ENCODE assay signal across 8 cellular contexts in the genomic region with DNA sequence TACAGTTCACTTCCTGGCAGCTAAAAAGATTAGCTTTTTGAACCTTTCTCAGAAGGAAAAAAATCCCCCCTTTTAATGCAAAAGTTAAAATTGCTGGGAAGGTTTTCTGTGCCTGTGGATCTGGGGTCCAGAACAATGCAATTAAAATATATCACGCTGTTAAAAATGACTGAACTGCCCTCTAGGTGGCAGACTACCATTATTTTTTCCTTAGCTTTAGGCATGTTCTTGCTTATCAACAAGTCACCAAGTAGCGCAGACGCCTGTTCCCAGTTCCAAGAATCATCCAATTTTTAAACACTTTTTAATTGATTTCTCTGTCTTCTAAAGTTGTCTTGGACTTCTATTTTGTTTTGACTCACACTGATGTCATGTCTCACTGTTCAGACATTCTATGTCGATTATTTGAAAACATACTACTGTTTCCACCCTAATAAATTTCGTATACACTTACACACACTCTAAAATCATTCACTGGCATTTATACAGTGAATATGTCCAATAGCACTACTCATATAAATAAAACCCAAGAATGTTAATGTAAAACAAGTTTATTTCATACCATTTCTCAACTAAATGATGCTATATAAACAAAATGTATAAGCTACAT.
DNase-seq lines count a peak whose midpoint lies in the region; ATAC-seq and TF ChIP-seq lines count a peak whose summit lies in the region.

No MANE protein-coding gene starts in this region.

- peak; percentile 56 for DNase-seq in DMS114 treated with DMSO at 0.1 percent for 48 hours (lab: John Stamatoyannopoulos, UW; ENCODE audit: unreplicated experiment)
- DNase-seq in NCI-H69 (lab: John Stamatoyannopoulos, UW), result peak; percentile 68
- DNase-seq in cerebellum (ENCODE audit: low spot score), result peak; percentile 50
- no peak for DNase-seq in mesothelial cell of epicardium (ENCODE audit: low spot score in 2 of 2, unreplicated experiment in 2 of 2)
- no peak for DNase-seq in natural killer cell
- no peak for DNase-seq in suprapubic skin (ENCODE audit: low spot score in 2 of 2)

- ATAC-seq in GM19324 (IDR thresholded peaks at IDR 0.05; ENCODE audit: low FRiP score, unreplicated experiment), result peak; percentile 67
- ATAC-seq in HG03280 (IDR thresholded peaks at IDR 0.05; ENCODE audit: unreplicated experiment), result peak; percentile 77
- ATAC-seq in natural killer cell, result no peak

- no peaks in the 10 kb centered on the region for H3K9me3 ChIP-seq in suprapubic skin

- H3K9me3 Mint-ChIP-seq in mesothelial cell of epicardium (peaks cover 6% of the 10 kb centered on the region), natural killer cell (peaks cover 3 to 11% of the 10 kb centered on the region in 2 donors)

- no peak overlapping the region for H3K27ac ChIP-seq in suprapubic skin

- no peaks in the 10 kb centered on the region for H3K4me1 ChIP-seq in suprapubic skin

- no peak for TF ChIP-seq POLR2A in suprapubic skin (IDR thresholded peaks at IDR 0.05)

- no peaks in the 10 kb centered on the region for H3K27me3 ChIP-seq in suprapubic skin

- H3K27ac Mint-ChIP-seq in mesothelial cell of epicardium (no peak overlapping the region), natural killer cell (no peak overlapping the region)

- H3K4me1 Mint-ChIP-seq in mesothelial cell of epicardium (peaks cover 22% of the 10 kb centered on the region), natural killer cell (no peaks in the 10 kb centered on the region)

- TF ChIP-seq EP300 in suprapubic skin (IDR thresholded peaks at IDR 0.05), result no peak

- TF ChIP-seq CTCF in mesothelial cell of epicardium (IDR thresholded peaks at IDR 0.05; ENCODE audit: unreplicated experiment), result peak; percentile 80
- no peak for TF ChIP-seq CTCF in natural killer cell (IDR thresholded peaks at IDR 0.05)
- peak in 1 of 2 donors; percentile 34 for TF ChIP-seq CTCF in suprapubic skin (IDR thresholded peaks at IDR 0.05)

- intact Hi-C loops in natural killer cell (cut with micrococcal nuclease), result no loop called here

- H3K27me3 Mint-ChIP-seq in mesothelial cell of epicardium (ENCODE audit: low read depth) (no peaks in the 10 kb centered on the region), natural killer cell (ENCODE audit: low read depth in 2 of 2) (no peaks in the 10 kb centered on the region)

- H3K36me3 Mint-ChIP-seq in mesothelial cell of epicardium (no peaks in the 10 kb centered on the region), natural killer cell (no peaks in the 10 kb centered on the region)

- H3K36me3 ChIP-seq in suprapubic skin, result no peaks in the 10 kb centered on the region

- H3K4me3 Mint-ChIP-seq in mesothelial cell of epicardium (no peak overlapping the region), natural killer cell (no peak overlapping the region)

- 18% methylated on average over 5 of the region's 5 CpGs for WGBS in suprapubic skin

- H3K4me3 ChIP-seq in suprapubic skin, result no peak overlapping the region

Comparison
In these comparisons a context has a peak if more than half of its experiments do, and no peak if none do; other contexts are left out.
1. DNase-seq: peak in DMS114 treated with DMSO at 0.1 percent for 48 hours (single experiment), NCI-H69 (single experiment) and cerebellum (single experiment); none in mesothelial cell of epicardium (0 of 2), natural killer cell (single experiment) and suprapubic skin (0 of 2).
2. ATAC-seq: peak in GM19324 (single experiment) and HG03280 (single experiment); none in natural killer cell (0 of 3).